In genomic region chr7:4799508-4800268, GRCh38 we compare ENCODE assay signal across 1 cellular context.
TF ChIP-seq lines count a peak whose summit lies in the region.

No MANE protein-coding gene starts in this region.

TF ChIP-seq in K562, 482 proteins besides CTCF, POLR2A, EP300 and RAD21 (continued from another document and continues in another):
- TF ChIP-seq TEAD1 (CRISPR knock-in tag; IDR thresholded peaks at IDR 0.05) (no peak), FOXK1 (CRISPR knock-in tag; IDR thresholded peaks at IDR 0.05; ENCODE audit: borderline replicate concordance) (no peak), CREB3L1 (IDR thresholded peaks at IDR 0.05; ENCODE audit: borderline replicate concordance, low read depth) (peak; percentile 29; the same call in 1 of the 2 replicates), FOXJ3 (CRISPR knock-in tag; IDR thresholded peaks at IDR 0.05) (no peak), TFAP4 (CRISPR knock-in tag; IDR thresholded peaks at IDR 0.05; ENCODE audit: borderline replicate concordance) (peak; percentile 69; the same call in 1 of the 2 replicates), LEF1 (IDR thresholded peaks at IDR 0.05) (no peak), RBFOX2 (IDR thresholded peaks at IDR 0.05; ENCODE audit: low read depth, low read length) (peak; percentile 39; the same call in 1 of the 2 replicates), ZSCAN29 (IDR thresholded peaks at IDR 0.05) (no peak), MNT (conservative IDR thresholded peaks at IDR 0.05) (peak; percentile 45 to 68; a peak in 3 of 4 replicates), EGR1 (conservative IDR thresholded peaks at IDR 0.05) (no peak), YY1 (IDR thresholded peaks at IDR 0.05; ENCODE audit: borderline replicate concordance in 1 of 3, control insufficient read depth in 1 of 3, extremely low read depth in 1 of 3, insufficient read depth in 3 of 3, insufficient read length in 1 of 3, insufficient replicate concordance in 2 of 3, low read depth in 1 of 3, low read length in 2 of 3) (no peak), FOXJ2 (tag; IDR thresholded peaks at IDR 0.05) (no peak), L3MBTL2 (IDR thresholded peaks at IDR 0.05) (peak; percentile 60; the same call in 1 of the 2 replicates), FIP1L1 (IDR thresholded peaks at IDR 0.05; ENCODE audit: low read depth, low read length, poor library complexity, severe bottlenecking) (no peak), EHMT2 (IDR thresholded peaks at IDR 0.05) (no peak), TAF1 (IDR thresholded peaks at IDR 0.05; ENCODE audit: control insufficient read depth, extremely low read depth, insufficient read depth, low read length, severe bottlenecking) (no peak), NFXL1 (CRISPR knock-in tag; IDR thresholded peaks at IDR 0.05) (no peak), TSC22D4 (tag; IDR thresholded peaks at IDR 0.05) (no peak), ZNF24 (IDR thresholded peaks at IDR 0.05) (no peak), PCBP1 (IDR thresholded peaks at IDR 0.05; ENCODE audit: low read depth, low read length, poor library complexity, severe bottlenecking) (peak; percentile 25)
- TF ChIP-seq, protein P1, sequence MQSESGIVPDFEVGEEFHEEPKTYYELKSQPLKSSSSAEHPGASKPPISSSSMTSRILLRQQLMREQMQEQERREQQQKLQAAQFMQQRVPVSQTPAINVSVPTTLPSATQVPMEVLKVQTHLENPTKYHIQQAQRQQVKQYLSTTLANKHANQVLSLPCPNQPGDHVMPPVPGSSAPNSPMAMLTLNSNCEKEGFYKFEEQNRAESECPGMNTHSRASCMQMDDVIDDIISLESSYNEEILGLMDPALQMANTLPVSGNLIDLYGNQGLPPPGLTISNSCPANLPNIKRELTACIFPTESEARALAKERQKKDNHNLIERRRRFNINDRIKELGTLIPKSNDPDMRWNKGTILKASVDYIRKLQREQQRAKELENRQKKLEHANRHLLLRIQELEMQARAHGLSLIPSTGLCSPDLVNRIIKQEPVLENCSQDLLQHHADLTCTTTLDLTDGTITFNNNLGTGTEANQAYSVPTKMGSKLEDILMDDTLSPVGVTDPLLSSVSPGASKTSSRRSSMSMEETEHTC (IDR thresholded peaks at IDR 0.05): no peak
- TF ChIP-seq, protein P2, sequence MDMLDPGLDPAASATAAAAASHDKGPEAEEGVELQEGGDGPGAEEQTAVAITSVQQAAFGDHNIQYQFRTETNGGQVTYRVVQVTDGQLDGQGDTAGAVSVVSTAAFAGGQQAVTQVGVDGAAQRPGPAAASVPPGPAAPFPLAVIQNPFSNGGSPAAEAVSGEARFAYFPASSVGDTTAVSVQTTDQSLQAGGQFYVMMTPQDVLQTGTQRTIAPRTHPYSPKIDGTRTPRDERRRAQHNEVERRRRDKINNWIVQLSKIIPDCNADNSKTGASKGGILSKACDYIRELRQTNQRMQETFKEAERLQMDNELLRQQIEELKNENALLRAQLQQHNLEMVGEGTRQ (CRISPR knock-in tag; IDR thresholded peaks at IDR 0.05): peak; percentile 58
- TF ChIP-seq, protein P3, sequence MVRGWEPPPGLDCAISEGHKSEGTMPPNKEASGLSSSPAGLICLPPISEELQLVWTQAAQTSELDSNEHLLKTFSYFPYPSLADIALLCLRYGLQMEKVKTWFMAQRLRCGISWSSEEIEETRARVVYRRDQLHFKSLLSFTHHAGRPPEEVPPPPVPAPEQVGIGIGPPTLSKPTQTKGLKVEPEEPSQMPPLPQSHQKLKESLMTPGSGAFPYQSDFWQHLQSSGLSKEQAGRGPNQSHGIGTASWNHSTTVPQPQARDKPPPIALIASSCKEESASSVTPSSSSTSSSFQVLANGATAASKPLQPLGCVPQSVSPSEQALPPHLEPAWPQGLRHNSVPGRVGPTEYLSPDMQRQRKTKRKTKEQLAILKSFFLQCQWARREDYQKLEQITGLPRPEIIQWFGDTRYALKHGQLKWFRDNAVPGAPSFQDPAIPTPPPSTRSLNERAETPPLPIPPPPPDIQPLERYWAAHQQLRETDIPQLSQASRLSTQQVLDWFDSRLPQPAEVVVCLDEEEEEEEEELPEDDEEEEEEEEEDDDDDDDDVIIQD (CRISPR knock-in tag; IDR thresholded peaks at IDR 0.05): no peak
- TF ChIP-seq, protein P4, sequence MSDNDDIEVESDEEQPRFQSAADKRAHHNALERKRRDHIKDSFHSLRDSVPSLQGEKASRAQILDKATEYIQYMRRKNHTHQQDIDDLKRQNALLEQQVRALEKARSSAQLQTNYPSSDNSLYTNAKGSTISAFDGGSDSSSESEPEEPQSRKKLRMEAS (CRISPR knock-in tag; IDR thresholded peaks at IDR 0.05): peak; percentile 82
- TF ChIP-seq, protein P5, sequence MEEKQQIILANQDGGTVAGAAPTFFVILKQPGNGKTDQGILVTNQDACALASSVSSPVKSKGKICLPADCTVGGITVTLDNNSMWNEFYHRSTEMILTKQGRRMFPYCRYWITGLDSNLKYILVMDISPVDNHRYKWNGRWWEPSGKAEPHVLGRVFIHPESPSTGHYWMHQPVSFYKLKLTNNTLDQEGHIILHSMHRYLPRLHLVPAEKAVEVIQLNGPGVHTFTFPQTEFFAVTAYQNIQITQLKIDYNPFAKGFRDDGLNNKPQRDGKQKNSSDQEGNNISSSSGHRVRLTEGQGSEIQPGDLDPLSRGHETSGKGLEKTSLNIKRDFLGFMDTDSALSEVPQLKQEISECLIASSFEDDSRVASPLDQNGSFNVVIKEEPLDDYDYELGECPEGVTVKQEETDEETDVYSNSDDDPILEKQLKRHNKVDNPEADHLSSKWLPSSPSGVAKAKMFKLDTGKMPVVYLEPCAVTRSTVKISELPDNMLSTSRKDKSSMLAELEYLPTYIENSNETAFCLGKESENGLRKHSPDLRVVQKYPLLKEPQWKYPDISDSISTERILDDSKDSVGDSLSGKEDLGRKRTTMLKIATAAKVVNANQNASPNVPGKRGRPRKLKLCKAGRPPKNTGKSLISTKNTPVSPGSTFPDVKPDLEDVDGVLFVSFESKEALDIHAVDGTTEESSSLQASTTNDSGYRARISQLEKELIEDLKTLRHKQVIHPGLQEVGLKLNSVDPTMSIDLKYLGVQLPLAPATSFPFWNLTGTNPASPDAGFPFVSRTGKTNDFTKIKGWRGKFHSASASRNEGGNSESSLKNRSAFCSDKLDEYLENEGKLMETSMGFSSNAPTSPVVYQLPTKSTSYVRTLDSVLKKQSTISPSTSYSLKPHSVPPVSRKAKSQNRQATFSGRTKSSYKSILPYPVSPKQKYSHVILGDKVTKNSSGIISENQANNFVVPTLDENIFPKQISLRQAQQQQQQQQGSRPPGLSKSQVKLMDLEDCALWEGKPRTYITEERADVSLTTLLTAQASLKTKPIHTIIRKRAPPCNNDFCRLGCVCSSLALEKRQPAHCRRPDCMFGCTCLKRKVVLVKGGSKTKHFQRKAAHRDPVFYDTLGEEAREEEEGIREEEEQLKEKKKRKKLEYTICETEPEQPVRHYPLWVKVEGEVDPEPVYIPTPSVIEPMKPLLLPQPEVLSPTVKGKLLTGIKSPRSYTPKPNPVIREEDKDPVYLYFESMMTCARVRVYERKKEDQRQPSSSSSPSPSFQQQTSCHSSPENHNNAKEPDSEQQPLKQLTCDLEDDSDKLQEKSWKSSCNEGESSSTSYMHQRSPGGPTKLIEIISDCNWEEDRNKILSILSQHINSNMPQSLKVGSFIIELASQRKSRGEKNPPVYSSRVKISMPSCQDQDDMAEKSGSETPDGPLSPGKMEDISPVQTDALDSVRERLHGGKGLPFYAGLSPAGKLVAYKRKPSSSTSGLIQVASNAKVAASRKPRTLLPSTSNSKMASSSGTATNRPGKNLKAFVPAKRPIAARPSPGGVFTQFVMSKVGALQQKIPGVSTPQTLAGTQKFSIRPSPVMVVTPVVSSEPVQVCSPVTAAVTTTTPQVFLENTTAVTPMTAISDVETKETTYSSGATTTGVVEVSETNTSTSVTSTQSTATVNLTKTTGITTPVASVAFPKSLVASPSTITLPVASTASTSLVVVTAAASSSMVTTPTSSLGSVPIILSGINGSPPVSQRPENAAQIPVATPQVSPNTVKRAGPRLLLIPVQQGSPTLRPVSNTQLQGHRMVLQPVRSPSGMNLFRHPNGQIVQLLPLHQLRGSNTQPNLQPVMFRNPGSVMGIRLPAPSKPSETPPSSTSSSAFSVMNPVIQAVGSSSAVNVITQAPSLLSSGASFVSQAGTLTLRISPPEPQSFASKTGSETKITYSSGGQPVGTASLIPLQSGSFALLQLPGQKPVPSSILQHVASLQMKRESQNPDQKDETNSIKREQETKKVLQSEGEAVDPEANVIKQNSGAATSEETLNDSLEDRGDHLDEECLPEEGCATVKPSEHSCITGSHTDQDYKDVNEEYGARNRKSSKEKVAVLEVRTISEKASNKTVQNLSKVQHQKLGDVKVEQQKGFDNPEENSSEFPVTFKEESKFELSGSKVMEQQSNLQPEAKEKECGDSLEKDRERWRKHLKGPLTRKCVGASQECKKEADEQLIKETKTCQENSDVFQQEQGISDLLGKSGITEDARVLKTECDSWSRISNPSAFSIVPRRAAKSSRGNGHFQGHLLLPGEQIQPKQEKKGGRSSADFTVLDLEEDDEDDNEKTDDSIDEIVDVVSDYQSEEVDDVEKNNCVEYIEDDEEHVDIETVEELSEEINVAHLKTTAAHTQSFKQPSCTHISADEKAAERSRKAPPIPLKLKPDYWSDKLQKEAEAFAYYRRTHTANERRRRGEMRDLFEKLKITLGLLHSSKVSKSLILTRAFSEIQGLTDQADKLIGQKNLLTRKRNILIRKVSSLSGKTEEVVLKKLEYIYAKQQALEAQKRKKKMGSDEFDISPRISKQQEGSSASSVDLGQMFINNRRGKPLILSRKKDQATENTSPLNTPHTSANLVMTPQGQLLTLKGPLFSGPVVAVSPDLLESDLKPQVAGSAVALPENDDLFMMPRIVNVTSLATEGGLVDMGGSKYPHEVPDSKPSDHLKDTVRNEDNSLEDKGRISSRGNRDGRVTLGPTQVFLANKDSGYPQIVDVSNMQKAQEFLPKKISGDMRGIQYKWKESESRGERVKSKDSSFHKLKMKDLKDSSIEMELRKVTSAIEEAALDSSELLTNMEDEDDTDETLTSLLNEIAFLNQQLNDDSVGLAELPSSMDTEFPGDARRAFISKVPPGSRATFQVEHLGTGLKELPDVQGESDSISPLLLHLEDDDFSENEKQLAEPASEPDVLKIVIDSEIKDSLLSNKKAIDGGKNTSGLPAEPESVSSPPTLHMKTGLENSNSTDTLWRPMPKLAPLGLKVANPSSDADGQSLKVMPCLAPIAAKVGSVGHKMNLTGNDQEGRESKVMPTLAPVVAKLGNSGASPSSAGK (IDR thresholded peaks at IDR 0.05): peak; percentile 56; the same call in 1 of the 2 replicates
- TF ChIP-seq, protein P6, sequence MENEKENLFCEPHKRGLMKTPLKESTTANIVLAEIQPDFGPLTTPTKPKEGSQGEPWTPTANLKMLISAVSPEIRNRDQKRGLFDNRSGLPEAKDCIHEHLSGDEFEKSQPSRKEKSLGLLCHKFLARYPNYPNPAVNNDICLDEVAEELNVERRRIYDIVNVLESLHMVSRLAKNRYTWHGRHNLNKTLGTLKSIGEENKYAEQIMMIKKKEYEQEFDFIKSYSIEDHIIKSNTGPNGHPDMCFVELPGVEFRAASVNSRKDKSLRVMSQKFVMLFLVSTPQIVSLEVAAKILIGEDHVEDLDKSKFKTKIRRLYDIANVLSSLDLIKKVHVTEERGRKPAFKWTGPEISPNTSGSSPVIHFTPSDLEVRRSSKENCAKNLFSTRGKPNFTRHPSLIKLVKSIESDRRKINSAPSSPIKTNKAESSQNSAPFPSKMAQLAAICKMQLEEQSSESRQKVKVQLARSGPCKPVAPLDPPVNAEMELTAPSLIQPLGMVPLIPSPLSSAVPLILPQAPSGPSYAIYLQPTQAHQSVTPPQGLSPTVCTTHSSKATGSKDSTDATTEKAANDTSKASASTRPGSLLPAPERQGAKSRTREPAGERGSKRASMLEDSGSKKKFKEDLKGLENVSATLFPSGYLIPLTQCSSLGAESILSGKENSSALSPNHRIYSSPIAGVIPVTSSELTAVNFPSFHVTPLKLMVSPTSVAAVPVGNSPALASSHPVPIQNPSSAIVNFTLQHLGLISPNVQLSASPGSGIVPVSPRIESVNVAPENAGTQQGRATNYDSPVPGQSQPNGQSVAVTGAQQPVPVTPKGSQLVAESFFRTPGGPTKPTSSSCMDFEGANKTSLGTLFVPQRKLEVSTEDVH (IDR thresholded peaks at IDR 0.05; ENCODE audit: low read depth, partially characterized antibody): no peak
- TF ChIP-seq, protein P7, sequence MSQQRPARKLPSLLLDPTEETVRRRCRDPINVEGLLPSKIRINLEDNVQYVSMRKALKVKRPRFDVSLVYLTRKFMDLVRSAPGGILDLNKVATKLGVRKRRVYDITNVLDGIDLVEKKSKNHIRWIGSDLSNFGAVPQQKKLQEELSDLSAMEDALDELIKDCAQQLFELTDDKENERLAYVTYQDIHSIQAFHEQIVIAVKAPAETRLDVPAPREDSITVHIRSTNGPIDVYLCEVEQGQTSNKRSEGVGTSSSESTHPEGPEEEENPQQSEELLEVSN (IDR thresholded peaks at IDR 0.05; ENCODE audit: borderline replicate concordance in 1 of 2, extremely low read depth in 1 of 2, insufficient read depth in 1 of 2, insufficient read length in 1 of 2, low read depth in 1 of 2, low read length in 1 of 2, poor library complexity in 1 of 2, severe bottlenecking in 1 of 2): peak in 1 of 2 experiments; percentile 35
